ENCODE assay signal across 8 cellular contexts in genomic region chr14:68807148-68807600, GRCh38. TPM values are rescaled to one million over a fixed set of nuclear protein-coding genes. Genes with fewer than 3 reads are reported as not detected.
A peak's percentile ranks its signal among the peaks of the same experiment; 100 is the strongest.
DNase-seq lines count a peak whose midpoint lies in the region; ATAC-seq and TF ChIP-seq lines count a peak whose summit lies in the region.

No MANE protein-coding gene starts in this region.

- peaks cover 20% of the 10 kb centered on the region for H3K9me3 Mint-ChIP-seq in mesothelial cell of epicardium

- H3K27ac ChIP-seq in coronary artery (peak overlapping the region; percentile 87 to 89), vagina (peak overlapping the region; percentile 75)

- H3K4me1 Mint-ChIP-seq in mesothelial cell of epicardium = peaks cover 30% of the 10 kb centered on the region

- no peaks in the 10 kb centered on the region for H3K9me3 ChIP-seq in vagina

- TF ChIP-seq CTCF in coronary artery (IDR thresholded peaks at IDR 0.05) = no peak
- no peak for TF ChIP-seq CTCF in mesothelial cell of epicardium (IDR thresholded peaks at IDR 0.05; ENCODE audit: unreplicated experiment)
- no peak for TF ChIP-seq CTCF in vagina (IDR thresholded peaks at IDR 0.05)

- peak overlapping the region; percentile 90 for H3K27ac Mint-ChIP-seq in mesothelial cell of epicardium

- no peak for ATAC-seq in GM18858 (IDR thresholded peaks at IDR 0.05; ENCODE audit: unreplicated experiment)

- peaks cover 44% of the 10 kb centered on the region for H3K4me1 ChIP-seq in vagina

- no peaks in the 10 kb centered on the region for H3K36me3 ChIP-seq in vagina

- no peaks in the 10 kb centered on the region for H3K27me3 ChIP-seq in vagina

- no peaks in the 10 kb centered on the region for H3K27me3 Mint-ChIP-seq in mesothelial cell of epicardium (ENCODE audit: low read depth)

- H3K4me3 Mint-ChIP-seq in mesothelial cell of epicardium = no peak overlapping the region

- DNase-seq in Daoy (ENCODE audit: low read depth) (peak; percentile 75), NCI-H1694 treated with DMSO at 0.1 percent for 48 hours (lab: John Stamatoyannopoulos, UW) (peak; percentile 70), coronary artery (ENCODE audit: low spot score) (peak; percentile 80), mesothelial cell of epicardium (ENCODE audit: low spot score in 2 of 2, unreplicated experiment in 2 of 2) (peak in 1 of 2 experiments; percentile 40), vagina (ENCODE audit: extremely low spot score in 2 of 2) (peak in 1 of 2 donors; percentile 86), NCI-H526 (lab: John Stamatoyannopoulos, UW) (no peak)
- DNase-seq in activated CD4-positive, CD25-positive, alpha-beta regulatory T cell treated with anti-CD3 and anti-CD28 coated beads, Interleukin-2, amount 50 U/mL, for 72 hours = no peak

- no peak for TF ChIP-seq POLR2A in vagina (IDR thresholded peaks at IDR 0.05)

- peak overlapping the region; percentile 23 for H3K4me3 ChIP-seq in coronary artery
- no peak overlapping the region for H3K4me3 ChIP-seq in vagina

- intact Hi-C loops in vagina (cut with DNase I) = no loop called here

- peaks cover 22% of the 10 kb centered on the region for H3K36me3 Mint-ChIP-seq in mesothelial cell of epicardium

RNA-seq across cellular contexts. Expression of gene ZFP36L1, which starts 14.3 kb away (rescaled TPM):
- total RNA-seq in Daoy (2014; rRNA removed; shearing (Covaris generic)) = 34.7 and 50.9 TPM in 2 replicates
- total RNA-seq in mesothelial cell of epicardium (377 to 390 TPM (median 382 TPM) in 3 replicates), vagina (1,405 TPM)

Comparison
In these comparisons a context has a peak if more than half of its experiments do, and no peak if none do; other contexts are left out.
1. DNase-seq: peak in Daoy (single experiment), NCI-H1694 treated with DMSO at 0.1 percent for 48 hours (single experiment) and coronary artery (single experiment); none in activated CD4-positive, CD25-positive, alpha-beta regulatory T cell treated with anti-CD3 and anti-CD28 coated beads, Interleukin-2, amount 50 U/mL, for 72 hours (single experiment) and NCI-H526 (0 of 2).